9 cellular contexts compared by ENCODE assay signal in genomic region chr3:181712190-181712504, GRCh38. TPM values are rescaled to one million over a fixed set of nuclear protein-coding genes. Genes with fewer than 3 reads are reported as not detected.
DNase-seq lines count a peak whose midpoint lies in the region; TF ChIP-seq lines count a peak whose summit lies in the region.
"Had no signal": no experiment of that assay in that cellular context is flagged by ENCODE, and none has a peak within 500 bp of the region (broad histone marks: within the 10 kb centered on the region; RNA-seq: fewer than 3 reads in every experiment).

No MANE protein-coding gene starts in this region.

- no peak overlapping the region for H3K27ac Mint-ChIP-seq in activated T-cell treated with anti-CD3 and anti-CD28 coated beads, Interleukin-2, amount 50 U/mL, for 24 hours
- H3K27ac Mint-ChIP-seq: CD4-positive, alpha-beta memory T cell had no signal

- H3K27ac ChIP-seq in thymus (ENCODE audit: low read depth): no peak overlapping the region

- no peaks in the 10 kb centered on the region for H3K36me3 ChIP-seq in thymus (ENCODE audit: control insufficient read depth, insufficient read depth)

- H3K4me1 Mint-ChIP-seq in activated T-cell treated with anti-CD3 and anti-CD28 coated beads, Interleukin-2, amount 50 U/mL, for 24 hours (ENCODE audit: low read depth): peaks cover 12% of the 10 kb centered on the region

- peaks cover 4% of the 10 kb centered on the region for H3K9me3 Mint-ChIP-seq in activated T-cell treated with anti-CD3 and anti-CD28 coated beads, Interleukin-2, amount 50 U/mL, for 24 hours

- intact Hi-C loops in lower leg skin (cut with DNase I; ENCODE audit: low total_unique reads): loop anchor here (5.0 kb wide), 1 partner anchor 550 kb away; no protein-coding TSS in a partner anchor

- no peak for TF ChIP-seq CTCF in lower leg skin (IDR thresholded peaks at IDR 0.05)

- 0 to 1% methylated on average over 14 to 26 of the region's 41 CpGs for WGBS in lower leg skin, 2 donors
- WGBS in thymus: 1% methylated on average over 41 of the region's 41 CpGs

- peaks cover 77% of the 10 kb centered on the region for H3K27me3 Mint-ChIP-seq in activated T-cell treated with anti-CD3 and anti-CD28 coated beads, Interleukin-2, amount 50 U/mL, for 24 hours

- TF ChIP-seq POLR2A in lower leg skin (IDR thresholded peaks at IDR 0.05): no peak

- H3K27me3 ChIP-seq in thymus (ENCODE audit: control insufficient read depth, insufficient read depth): peaks cover 73% of the 10 kb centered on the region

- H3K4me1 ChIP-seq in thymus (ENCODE audit: control insufficient read depth, insufficient read depth, low read length): peaks cover 4% of the 10 kb centered on the region

- peaks cover 1% of the 10 kb centered on the region for H3K9me3 ChIP-seq in thymus (ENCODE audit: control insufficient read depth)

- H3K4me3 Mint-ChIP-seq in activated T-cell treated with anti-CD3 and anti-CD28 coated beads, Interleukin-2, amount 50 U/mL, for 24 hours: peak overlapping the region; percentile 39

- DNase-seq in activated T-cell treated with anti-CD3 and anti-CD28 coated beads, Interleukin-2, amount 50 U/mL, for 24 hours: no peak
- no peak for DNase-seq in activated T-cell treated with anti-CD3 and anti-CD28 coated beads, Interleukin-2, amount 50 U/mL, for 48 hours
- peak; percentile 63 for DNase-seq in astrocyte of the hippocampus (ENCODE audit: low read depth, low spot score)
- no peak for DNase-seq in lower leg skin (ENCODE audit: low spot score in 2 of 2)
- DNase-seq in Ammon's horn (ENCODE audit: low spot score): no peak
- no peak for DNase-seq in GM19240 (ENCODE audit: insufficient read length, low spot score)
- no peak for DNase-seq in NCI-H446 (lab: John Stamatoyannopoulos, UW)
- DNase-seq: CD4-positive, alpha-beta memory T cell had no signal

- H3K4me3 ChIP-seq in lower leg skin (ENCODE audit: low read depth, poor library complexity, severe bottlenecking) (peak overlapping the region; percentile 12), thymus (ENCODE audit: low read length) (peak overlapping the region; percentile 37)

- no peaks in the 10 kb centered on the region for H3K36me3 Mint-ChIP-seq in activated T-cell treated with anti-CD3 and anti-CD28 coated beads, Interleukin-2, amount 50 U/mL, for 24 hours (ENCODE audit: low read depth)
- H3K36me3 Mint-ChIP-seq: CD4-positive, alpha-beta memory T cell had no signal

RNA-seq across cellular contexts. Expression of gene SOX2, which starts 0.4 kb away (rescaled TPM):
- total RNA-seq in lower leg skin: 1 to 10 TPM in 3 of 4 donors, under 1 TPM in 1; 0.20 to 3.3 (median 1.1) TPM
- 3.1 TPM for polyA plus RNA-seq in thymus
- total RNA-seq: CD4-positive, alpha-beta memory T cell had no signal
- polyA plus RNA-seq: CD4-positive, alpha-beta memory T cell had no signal
